In genomic region chr3:33579843-33580242, GRCh38 we compare ENCODE assay signal across 13 cellular contexts.
"Had no signal": no experiment of that assay in that cellular context is flagged by ENCODE, and none has a peak within 500 bp of the region (broad histone marks: within the 10 kb centered on the region; RNA-seq: fewer than 3 reads in every experiment).

No MANE protein-coding gene starts in this region.

- ATAC-seq: effector memory CD8-positive, alpha-beta T cell; natural killer cell treated with Interleukin-12 subunit alpha and Interleukin-12 subunit beta and Interleukin-15 and Interleukin-18, amount 100 ng/mL, for 72 hours; psoas muscle; stimulated activated effector memory CD8-positive, alpha-beta T cell treated with anti-CD3 and anti-CD28 coated beads, Interleukin-12 subunit alpha, Interleukin-12 subunit beta, amount 100 ng/mL, for 72 hours had no signal

- H2AFZ ChIP-seq: hepatocyte had no signal

- H3K4me3 Mint-ChIP-seq: effector memory CD8-positive, alpha-beta T cell; natural killer cell treated with Interleukin-12 subunit alpha and Interleukin-12 subunit beta and Interleukin-15 and Interleukin-18, amount 100 ng/mL, for 72 hours; stimulated activated effector memory CD8-positive, alpha-beta T cell treated with anti-CD3 and anti-CD28 coated beads, Interleukin-12 subunit alpha, Interleukin-12 subunit beta, amount 100 ng/mL, for 72 hours had no signal

- H3K4me2 ChIP-seq: hepatocyte had no signal

- H3K27ac ChIP-seq: psoas muscle, thoracic aorta had no signal

- H3K79me2 ChIP-seq: hepatocyte had no signal

- H3K9me3 ChIP-seq: psoas muscle, thoracic aorta had no signal

- H3K27ac Mint-ChIP-seq: effector memory CD8-positive, alpha-beta T cell; natural killer cell treated with Interleukin-12 subunit alpha and Interleukin-12 subunit beta and Interleukin-15 and Interleukin-18, amount 100 ng/mL, for 72 hours; stimulated activated effector memory CD8-positive, alpha-beta T cell treated with anti-CD3 and anti-CD28 coated beads, Interleukin-12 subunit alpha, Interleukin-12 subunit beta, amount 100 ng/mL, for 72 hours had no signal

- H3K4me3 ChIP-seq: hepatocyte, psoas muscle, thoracic aorta had no signal

- H3K9me3 Mint-ChIP-seq: effector memory CD8-positive, alpha-beta T cell; natural killer cell treated with Interleukin-12 subunit alpha and Interleukin-12 subunit beta and Interleukin-15 and Interleukin-18, amount 100 ng/mL, for 72 hours; stimulated activated effector memory CD8-positive, alpha-beta T cell treated with anti-CD3 and anti-CD28 coated beads, Interleukin-12 subunit alpha, Interleukin-12 subunit beta, amount 100 ng/mL, for 72 hours had no signal

- H3K4me1 Mint-ChIP-seq: stimulated activated effector memory CD8-positive, alpha-beta T cell treated with anti-CD3 and anti-CD28 coated beads, Interleukin-12 subunit alpha, Interleukin-12 subunit beta, amount 100 ng/mL, for 72 hours had no signal

- H3K4me1 ChIP-seq: psoas muscle had no signal

- DNase-seq: activated CD4-positive, CD25-positive, alpha-beta regulatory T cell treated with anti-CD3 and anti-CD28 coated beads, Interleukin-2, amount 50 U/mL, for 72 hours; activated naive CD4-positive, alpha-beta T cell; anterior cingulate cortex; dermis blood vessel endothelial cell; effector memory CD8-positive, alpha-beta T cell; mesendoderm; psoas muscle; stimulated activated CD4-positive, alpha-beta T cell treated with anti-CD3 and anti-CD28 coated beads, Interleukin-12 subunit alpha, Interleukin-12 subunit beta, amount 100 ng/mL, for 4 hours; T-helper 9 cell had no signal

- H3K27me3 ChIP-seq: hepatocyte had no signal

- H3K27me3 Mint-ChIP-seq: effector memory CD8-positive, alpha-beta T cell; natural killer cell treated with Interleukin-12 subunit alpha and Interleukin-12 subunit beta and Interleukin-15 and Interleukin-18, amount 100 ng/mL, for 72 hours had no signal
